8 cellular contexts compared by ENCODE assay signal in genomic region chr1:92081031-92081430, GRCh38. TPM values are rescaled to one million over a fixed set of nuclear protein-coding genes. Genes with fewer than 3 reads are reported as not detected.
A peak's percentile ranks its signal among the peaks of the same experiment; 100 is the strongest.
DNase-seq lines count a peak whose midpoint lies in the region; ATAC-seq and FAIRE-seq lines count a peak whose summit lies in the region.

No MANE protein-coding gene starts in this region.

- peak overlapping the region; percentile 82 to 83 for H3K9ac ChIP-seq in stomach smooth muscle (ENCODE audit: low read length in 2 of 2)

- H3K27me3 ChIP-seq in stomach smooth muscle (ENCODE audit: control insufficient read depth in 1 of 2, insufficient read depth in 2 of 2, low read length in 2 of 2) = no peaks in the 10 kb centered on the region

- peak; percentile 38 for FAIRE-seq in islet of Langerhans (lab: Jason Lieb, UNC)

- H3K4me3 Mint-ChIP-seq in activated naive CD8-positive, alpha-beta T cell treated with anti-CD3 and anti-CD28 coated beads for 36 hours = peak overlapping the region; percentile 96

- peaks cover 3% of the 10 kb centered on the region for H3K4me1 ChIP-seq in stomach smooth muscle (ENCODE audit: control insufficient read depth, insufficient read depth, low read length)

- H3K27ac Mint-ChIP-seq in activated naive CD8-positive, alpha-beta T cell treated with anti-CD3 and anti-CD28 coated beads for 36 hours = no peak overlapping the region

- ATAC-seq in activated CD4-positive, CD25-positive, alpha-beta regulatory T cell treated with anti-CD3 and anti-CD28 coated beads, Interleukin-2, amount 50 U/mL, for 24 hours = no peak

- H3K4me3 ChIP-seq in stomach smooth muscle (ENCODE audit: low read length in 2 of 2) = peak overlapping the region; percentile 83 to 89

- H3K27me3 Mint-ChIP-seq in activated naive CD8-positive, alpha-beta T cell treated with anti-CD3 and anti-CD28 coated beads for 36 hours = no peaks in the 10 kb centered on the region

- no peaks in the 10 kb centered on the region for H3K36me3 ChIP-seq in stomach smooth muscle (ENCODE audit: control insufficient read depth in 2 of 2, insufficient read depth in 2 of 2, low read length in 2 of 2)

- H3K9me3 ChIP-seq in stomach smooth muscle (ENCODE audit: control insufficient read depth in 2 of 2, low read length in 2 of 2) = peaks cover 3 to 9% of the 10 kb centered on the region in 2 donors

- H3K36me3 Mint-ChIP-seq in activated naive CD8-positive, alpha-beta T cell treated with anti-CD3 and anti-CD28 coated beads for 36 hours = peaks cover 12% of the 10 kb centered on the region

- H3K27ac ChIP-seq in stomach smooth muscle (ENCODE audit: low read length) = no peak overlapping the region

- peaks cover 5% of the 10 kb centered on the region for H3K4me1 Mint-ChIP-seq in activated naive CD8-positive, alpha-beta T cell treated with anti-CD3 and anti-CD28 coated beads for 36 hours

- H3K9me3 Mint-ChIP-seq in activated naive CD8-positive, alpha-beta T cell treated with anti-CD3 and anti-CD28 coated beads for 36 hours = peaks cover 11% of the 10 kb centered on the region

- DNase-seq in NCI-H510A treated with DMSO at 0.1 percent for 48 hours (lab: John Stamatoyannopoulos, UW) (peak; percentile 56), NCI-H510A (lab: John Stamatoyannopoulos, UW) (no peak), HUDEP-2 (lab: John Stamatoyannopoulos, UW; ENCODE audit: unreplicated experiment in 76 of 76) (no peak), cerebellar cortex (ENCODE audit: low spot score) (no peak)
- DNase-seq in activated naive CD8-positive, alpha-beta T cell treated with anti-CD3 and anti-CD28 coated beads for 36 hours = no peak

RNA-seq across cellular contexts. Expression of gene BTBD8, which starts 0.9 kb away (rescaled TPM):
- total RNA-seq in activated naive CD8-positive, alpha-beta T cell treated with anti-CD3 and anti-CD28 coated beads for 36 hours = 1 to 10 TPM in 1 of 2 experiments, under 1 TPM in 1; 0.93 to 1.1 TPM

RNA-seq across cellular contexts. Expression of gene SETSIP, which starts 5.8 kb away (rescaled TPM):
- under 1 TPM in 1 of 2 experiments, not detected in 1; 0.37 TPM for total RNA-seq in activated naive CD8-positive, alpha-beta T cell treated with anti-CD3 and anti-CD28 coated beads for 36 hours

RNA-seq across cellular contexts. Expression of gene EPHX4, which starts 51.2 kb away (rescaled TPM):
- total RNA-seq in activated naive CD8-positive, alpha-beta T cell treated with anti-CD3 and anti-CD28 coated beads for 36 hours = 1 to 10 TPM; 1.4 to 1.5 TPM
